ENCODE assay signal across 7 cellular contexts in the genomic region with DNA sequence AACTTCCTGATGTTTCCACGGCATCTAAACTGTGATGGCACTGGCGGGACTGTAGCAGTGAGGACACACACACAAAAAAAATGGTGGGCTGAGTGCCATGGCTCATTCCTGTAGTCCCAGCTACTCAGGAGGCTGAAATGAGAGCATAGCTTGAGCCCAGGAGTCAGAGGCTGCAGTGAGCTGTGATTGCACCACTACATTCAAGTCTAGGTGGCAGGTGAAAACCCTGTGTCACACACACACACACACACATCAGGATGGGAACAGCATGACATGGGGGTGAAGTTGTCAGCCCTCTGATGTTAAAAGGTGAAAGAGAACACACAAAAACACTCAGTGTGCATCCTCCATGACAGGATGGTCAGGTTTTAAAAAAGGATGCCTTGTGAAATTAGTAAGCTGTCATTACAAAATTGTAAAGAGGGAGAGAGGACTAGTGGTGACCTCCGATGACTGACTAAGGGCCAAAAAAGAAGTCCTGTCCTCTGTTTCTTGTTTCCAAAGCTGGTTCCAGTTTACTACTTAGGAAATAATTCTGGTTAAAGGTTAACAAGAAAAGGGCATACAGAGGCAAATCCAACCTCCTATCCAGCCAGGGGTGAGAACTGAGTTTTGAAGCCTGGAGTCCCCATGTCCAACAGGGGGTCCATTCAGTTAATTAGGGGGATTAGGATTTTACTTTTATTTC.
"Had no signal": no experiment of that assay in that cellular context is flagged by ENCODE, and none has a peak within 500 bp of the region (broad histone marks: within the 10 kb centered on the region; RNA-seq: fewer than 3 reads in every experiment).

No MANE protein-coding gene starts in this region.

- H3K9ac ChIP-seq: KMS-11 had no signal

- H3K4me2 ChIP-seq: KMS-11 had no signal

- FAIRE-seq: HTR-8/SVneo, K562 had no signal

- H3K27ac ChIP-seq: HL-60, KMS-11 had no signal

- ATAC-seq: K562 had no signal

- H3K4me3 ChIP-seq: K562 had no signal

- DNase-seq: IMR-90, KBM-7, KG1 had no signal
